Comparison of ENCODE assay signal across 1 cellular context in genomic region chr1:167566766-167567165, GRCh38.
TF ChIP-seq lines count a peak whose summit lies in the region.

No MANE protein-coding gene starts in this region.

TF ChIP-seq in K562, 482 proteins besides CTCF, POLR2A, EP300 and RAD21 (continued from another document):
- TF ChIP-seq MGA (IDR thresholded peaks at IDR 0.05), result no peak
- no peak for TF ChIP-seq THRA (IDR thresholded peaks at IDR 0.05)
- TF ChIP-seq ZNF740 (CRISPR knock-in tag; IDR thresholded peaks at IDR 0.05), result no peak
- TF ChIP-seq ZNF740 (tag; IDR thresholded peaks at IDR 0.05), result no peak
- no peak for TF ChIP-seq NKRF (IDR thresholded peaks at IDR 0.05; ENCODE audit: borderline replicate concordance)
- TF ChIP-seq NELFE (IDR thresholded peaks at IDR 0.05; ENCODE audit: insufficient read depth, insufficient read length), result no peak
- TF ChIP-seq KDM1A (IDR thresholded peaks at IDR 0.05), result no peak
- no peak for TF ChIP-seq USF2 (CRISPR knock-in tag; IDR thresholded peaks at IDR 0.05)
- TF ChIP-seq RBM22 (IDR thresholded peaks at IDR 0.05; ENCODE audit: low read depth, low read length, poor library complexity, severe bottlenecking), result no peak
- TF ChIP-seq ZC3H4 (CRISPR knock-in tag; IDR thresholded peaks at IDR 0.05; ENCODE audit: borderline replicate concordance), result no peak
- TF ChIP-seq FIP1L1 (IDR thresholded peaks at IDR 0.05; ENCODE audit: low read depth, low read length, poor library complexity, severe bottlenecking), result no peak
- no peak for TF ChIP-seq SIRT6 (IDR thresholded peaks at IDR 0.05; ENCODE audit: low read depth, low read length)
- no peak for TF ChIP-seq CREM (IDR thresholded peaks at IDR 0.05; ENCODE audit: low read depth)
